In genomic region chr1:117366281-117366981, GRCh38 we compare ENCODE assay signal across 8 cellular contexts. TPM values are rescaled to one million over a fixed set of nuclear protein-coding genes. Genes with fewer than 3 reads are reported as not detected.
DNase-seq lines count a peak whose midpoint lies in the region; ATAC-seq lines count a peak whose summit lies in the region.

No MANE protein-coding gene starts in this region.

- DNase-seq in DMS79 treated with DMSO at 0.1 percent for 48 hours (lab: John Stamatoyannopoulos, UW), result peak; percentile 51
- peak; percentile 78 for DNase-seq in HuH-7 (ENCODE audit: low spot score)
- peak; percentile 82 to 94 for DNase-seq in SJSA1 (ENCODE audit: low read depth in 1 of 2, low spot score in 2 of 2)
- DNase-seq in activated naive CD4-positive, alpha-beta T cell treated with anti-CD3 and anti-CD28 coated beads, Interleukin-2, amount 10 ng/mL, durations not matched to agents 7 days and 5 days, result peak; percentile 85
- DNase-seq in germinal center (ENCODE audit: low spot score), result peak; percentile 93
- peak; percentile 71 for DNase-seq in occipital lobe (lab: John Stamatoyannopoulos, UW)
- DNase-seq in superior temporal gyrus (ENCODE audit: extremely low spot score), result peak; percentile 75

- H3K4me3 Mint-ChIP-seq in activated naive CD4-positive, alpha-beta T cell treated with anti-CD3 and anti-CD28 coated beads, Interleukin-2, amount 10 ng/mL, durations not matched to agents 7 days and 5 days, result peak overlapping the region; percentile 85

- H3K27ac ChIP-seq in SJSA1, result peak overlapping the region; percentile 85

- CTCF ChIA-PET in activated naive CD4-positive, alpha-beta T cell treated with anti-CD3 and anti-CD28 coated beads, Interleukin-2, amount 10 ng/mL, durations not matched to agents 7 days and 5 days (lab: Charles Lee), result no interaction called here

- no peaks in the 10 kb centered on the region for H3K9me3 Mint-ChIP-seq in activated naive CD4-positive, alpha-beta T cell treated with anti-CD3 and anti-CD28 coated beads, Interleukin-2, amount 10 ng/mL, durations not matched to agents 7 days and 5 days

- 0 out of 2 replicates have a peak, but pooled peaks cover 4% of the 10 kb centered on the region for H3K9me3 ChIP-seq in SJSA1 (replicated peaks)

- peaks cover 14% of the 10 kb centered on the region for H3K4me1 ChIP-seq in SJSA1 (replicated peaks)

- peak; percentile 40 for ATAC-seq in GM21447 (IDR thresholded peaks at IDR 0.05; ENCODE audit: unreplicated experiment)

- peaks cover 44% of the 10 kb centered on the region for H3K4me1 Mint-ChIP-seq in activated naive CD4-positive, alpha-beta T cell treated with anti-CD3 and anti-CD28 coated beads, Interleukin-2, amount 10 ng/mL, durations not matched to agents 7 days and 5 days

- H3K27me3 Mint-ChIP-seq in activated naive CD4-positive, alpha-beta T cell treated with anti-CD3 and anti-CD28 coated beads, Interleukin-2, amount 10 ng/mL, durations not matched to agents 7 days and 5 days, result no peaks in the 10 kb centered on the region

- peak overlapping the region; percentile 98 for H3K4me3 ChIP-seq in SJSA1

- peaks cover 5% of the 10 kb centered on the region for H3K36me3 Mint-ChIP-seq in activated naive CD4-positive, alpha-beta T cell treated with anti-CD3 and anti-CD28 coated beads, Interleukin-2, amount 10 ng/mL, durations not matched to agents 7 days and 5 days

- peaks cover 13% of the 10 kb centered on the region for H3K36me3 ChIP-seq in SJSA1

- peak overlapping the region; percentile 94 for H3K27ac Mint-ChIP-seq in activated naive CD4-positive, alpha-beta T cell treated with anti-CD3 and anti-CD28 coated beads, Interleukin-2, amount 10 ng/mL, durations not matched to agents 7 days and 5 days

- H3K27me3 ChIP-seq in SJSA1 (replicated peaks), result no peaks in the 10 kb centered on the region

RNA-seq across cellular contexts. Expression of gene MAN1A2, which starts 0.8 kb away (rescaled TPM):
- 27.3 and 44.6 TPM in 2 replicates for total RNA-seq in SJSA1 (2014; rRNA removed; shearing (Covaris generic))
- total RNA-seq in occipital lobe, result 127 TPM

Comparison
In these comparisons a context has a peak if more than half of its experiments do, and no peak if none do; other contexts are left out.
1. Peak in every context shown above with its lines: DNase-seq, ATAC-seq, H3K4me3 ChIP-seq and H3K27ac ChIP-seq.